8 cellular contexts compared by ENCODE assay signal in the genomic region with DNA sequence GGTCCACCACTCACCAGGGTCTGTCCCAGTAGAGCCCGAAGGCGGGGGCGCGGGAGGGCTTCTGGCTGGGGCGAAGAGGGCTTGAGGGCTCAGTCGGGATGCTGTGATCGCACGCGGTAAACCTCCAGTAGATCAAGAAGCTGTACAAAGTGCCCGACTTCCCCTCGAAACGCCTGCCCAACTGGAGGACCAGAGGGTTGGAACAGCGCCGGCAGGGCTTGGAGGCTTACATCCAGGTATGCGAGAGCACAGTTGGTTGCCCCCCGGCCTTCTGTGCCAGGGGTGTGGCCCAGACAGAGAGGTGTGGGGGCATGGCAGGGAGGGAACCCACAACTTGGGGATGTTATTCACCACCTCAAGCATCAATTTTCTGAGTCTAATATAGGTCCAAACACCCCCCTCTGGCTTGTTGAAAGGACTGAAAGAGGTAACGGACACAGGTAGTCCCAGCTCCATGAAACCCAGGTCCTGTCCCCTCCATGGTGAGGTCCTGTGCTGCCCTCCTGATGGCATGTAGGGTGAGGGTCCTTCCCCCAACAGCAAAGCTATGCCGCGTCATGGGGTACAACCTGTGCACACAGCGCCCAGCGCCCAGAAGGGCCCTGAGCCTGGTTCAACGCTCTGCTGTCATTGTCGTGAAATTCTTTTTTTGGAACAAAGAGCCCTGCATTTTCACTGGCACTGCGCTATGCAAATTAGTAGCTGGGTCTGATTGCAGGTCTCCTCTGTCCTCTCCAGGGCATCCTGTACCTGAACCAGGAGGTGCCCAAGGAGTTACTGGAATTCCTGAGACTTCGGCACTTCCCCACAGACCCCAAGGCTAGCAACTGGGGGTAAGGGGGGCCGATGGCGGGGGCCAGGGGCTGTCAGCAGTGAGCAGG. TPM values are rescaled to one million over a fixed set of nuclear protein-coding genes. Genes with fewer than 3 reads are reported as not detected.
DNase-seq lines count a peak whose midpoint lies in the region; ATAC-seq, FAIRE-seq and TF ChIP-seq lines count a peak whose summit lies in the region.

No MANE protein-coding gene starts in this region.

- H3K4me3 ChIP-seq in ACC112 (ENCODE audit: low read depth, low read length) (peak overlapping the region; percentile 63), iPS-18c (ENCODE audit: insufficient read depth, low read depth, low read length) (peak overlapping the region; percentile 81)

- H3K27me3 ChIP-seq in ACC112 (ENCODE audit: insufficient read depth, low read length) = peaks cover 19% of the 10 kb centered on the region

- peak; percentile 36; the same call in 1 of the 2 replicates for TF ChIP-seq POLR2A in GM12892 (IDR thresholded peaks at IDR 0.05; ENCODE audit: low read depth, low read length)

- H3K27me3 Mint-ChIP-seq in activated CD4-positive, alpha-beta memory T cell treated with anti-CD3 and anti-CD28 coated beads for 36 hours = peaks cover 14% of the 10 kb centered on the region

- peaks cover 4% of the 10 kb centered on the region for H3K4me1 ChIP-seq in ACC112 (ENCODE audit: control insufficient read depth, insufficient read depth, low read length, unreplicated experiment)

- ATAC-seq in HG02970 (IDR thresholded peaks at IDR 0.05; ENCODE audit: low FRiP score, unreplicated experiment) (peak; percentile 6), HG03520 (IDR thresholded peaks at IDR 0.05; ENCODE audit: unreplicated experiment) (no peak)

- DNase-seq in GM12892 (ENCODE audit: insufficient read length) (no peak), superior temporal gyrus (ENCODE audit: extremely low spot score) (no peak)
- peak; percentile 16 for DNase-seq in activated CD4-positive, alpha-beta memory T cell treated with anti-CD3 and anti-CD28 coated beads for 36 hours

- peak; percentile 21 for FAIRE-seq in GM12892 (lab: Jason Lieb, UNC)

- H3K27ac ChIP-seq in ACC112 (ENCODE audit: low read depth, low read length) = no peak overlapping the region
- H3K27ac ChIP-seq in temporal lobe (ENCODE audit: low read depth, low read length) = peak overlapping the region; percentile 69

- POLR2A ChIA-PET in activated CD4-positive, alpha-beta memory T cell treated with anti-CD3 and anti-CD28 coated beads for 36 hours (lab: Charles Lee) = interaction anchor here (0.7 to 2.6 kb wide), 4 partner anchors 10 to 211 kb away, joined by 3 to 14 read pairs (median 4); a partner anchor contains a TSS

- no peaks in the 10 kb centered on the region for H3K9me3 Mint-ChIP-seq in activated CD4-positive, alpha-beta memory T cell treated with anti-CD3 and anti-CD28 coated beads for 36 hours

- no peak overlapping the region for H3K27ac Mint-ChIP-seq in activated CD4-positive, alpha-beta memory T cell treated with anti-CD3 and anti-CD28 coated beads for 36 hours

- peaks cover 13% of the 10 kb centered on the region for H3K36me3 ChIP-seq in ACC112 (ENCODE audit: insufficient read depth, low read length)

- no peak overlapping the region for H2AFZ ChIP-seq in ACC112 (ENCODE audit: low read length, unreplicated experiment)

- H3K4me3 Mint-ChIP-seq in activated CD4-positive, alpha-beta memory T cell treated with anti-CD3 and anti-CD28 coated beads for 36 hours = no peak overlapping the region

- H3K4me1 Mint-ChIP-seq in activated CD4-positive, alpha-beta memory T cell treated with anti-CD3 and anti-CD28 coated beads for 36 hours (ENCODE audit: low read depth) = peaks cover 22% of the 10 kb centered on the region

- CTCF ChIA-PET in activated CD4-positive, alpha-beta memory T cell treated with anti-CD3 and anti-CD28 coated beads for 36 hours (lab: Charles Lee) = interaction anchor here (0.5 to 3.6 kb wide), 23 partner anchors 8 to 553 kb away, joined by 3 to 61 read pairs (median 5); a partner anchor contains a TSS

- no peaks in the 10 kb centered on the region for H3K79me2 ChIP-seq in ACC112 (ENCODE audit: control insufficient read depth, insufficient read depth, low read length, unreplicated experiment)

- H3K36me3 Mint-ChIP-seq in activated CD4-positive, alpha-beta memory T cell treated with anti-CD3 and anti-CD28 coated beads for 36 hours = peaks cover 21% of the 10 kb centered on the region

- peaks cover 2% of the 10 kb centered on the region for H3K9me3 ChIP-seq in iPS-18c (ENCODE audit: control insufficient read depth, insufficient read depth, low read length)

- intact Hi-C loops in activated CD4-positive, alpha-beta memory T cell treated with anti-CD3 and anti-CD28 coated beads for 36 hours (cut with micrococcal nuclease) = loop anchor here (1.0 to 5.0 kb wide), 2 partner anchors 40 to 59 kb away; a partner anchor contains a TSS

RNA-seq across cellular contexts. Expression of a gene that starts 1.2 kb away (rescaled TPM):
- polyA plus RNA-seq in GM12892 (2012; ENCODE audit: missing spikeins) = 16.1 TPM
- under 1 TPM; 0.38 to 0.68 TPM for total RNA-seq in activated CD4-positive, alpha-beta memory T cell treated with anti-CD3 and anti-CD28 coated beads for 36 hours
- total RNA-seq in temporal lobe = 4.2 TPM

RNA-seq across cellular contexts. Expression of a gene that starts 10.1 kb away (rescaled TPM):
- polyA plus RNA-seq in GM12892 (2012; ENCODE audit: missing spikeins) = 312 TPM
- 100 to 1,000 TPM; 277 to 283 TPM for total RNA-seq in activated CD4-positive, alpha-beta memory T cell treated with anti-CD3 and anti-CD28 coated beads for 36 hours
- total RNA-seq in temporal lobe = 88.0 TPM

RNA-seq across cellular contexts. Expression of a gene that starts 57.0 kb away (rescaled TPM):
- polyA plus RNA-seq in GM12892 (2012; ENCODE audit: missing spikeins) = 70.6 TPM
- total RNA-seq in activated CD4-positive, alpha-beta memory T cell treated with anti-CD3 and anti-CD28 coated beads for 36 hours = 100 to 1,000 TPM in 1 of 2 experiments, 10 to 100 TPM in 1; 99.3 to 102 TPM
- total RNA-seq in temporal lobe = 26.8 TPM

RNA-seq across cellular contexts. Expression of a gene that starts 59.1 kb away (rescaled TPM):
- polyA plus RNA-seq in GM12892 (2012; ENCODE audit: missing spikeins) = 151 TPM
- total RNA-seq in activated CD4-positive, alpha-beta memory T cell treated with anti-CD3 and anti-CD28 coated beads for 36 hours = 10 to 100 TPM; 95.4 to 97.4 TPM
- 29.0 TPM for total RNA-seq in temporal lobe
